8 cellular contexts compared by ENCODE assay signal in genomic region chr4:48340905-48341775, GRCh38. TPM values are rescaled to one million over a fixed set of nuclear protein-coding genes. Genes with fewer than 3 reads are reported as not detected.
DNase-seq lines count a peak whose midpoint lies in the region; ATAC-seq lines count a peak whose summit lies in the region.

SLAIN2 (plus strand) TSS chr4:48341529; CDS start chr4:48341740, 211 bp downstream.

- peaks cover 53% of the 10 kb centered on the region for H3K4me1 Mint-ChIP-seq in activated CD4-positive, alpha-beta T cell treated with anti-CD3 and anti-CD28 coated beads, Interleukin-2, amount 10 ng/mL, durations not matched to agents 7 days and 5 days

- peak; percentile 73 to 98 (median 96) for DNase-seq in C1 segment of cervical spinal cord (lab: John Stamatoyannopoulos, UW)
- peak; percentile 92 for DNase-seq in NCI-H526 treated with DMSO at 0.1 percent for 48 hours (lab: John Stamatoyannopoulos, UW)
- DNase-seq in activated CD4-positive, alpha-beta T cell treated with anti-CD3 and anti-CD28 coated beads, Interleukin-2, amount 10 ng/mL, durations not matched to agents 7 days and 5 days = peak; percentile 95
- peak; percentile 95 for DNase-seq in cortex of kidney (lab: John Stamatoyannopoulos, UW)
- peak; percentile 99 for DNase-seq in left kidney (ENCODE audit: low read depth, low spot score)
- DNase-seq in stimulated activated CD4-positive, alpha-beta T cell treated with anti-CD3 and anti-CD28 coated beads, Interleukin-2, amount 100 ng/mL, for 24 hours = peak; percentile 99

- POLR2A ChIA-PET in activated CD4-positive, alpha-beta T cell treated with anti-CD3 and anti-CD28 coated beads, Interleukin-2, amount 10 ng/mL, durations not matched to agents 7 days and 5 days (lab: Charles Lee) = no interaction called here

- H3K9me3 Mint-ChIP-seq in activated CD4-positive, alpha-beta T cell treated with anti-CD3 and anti-CD28 coated beads, Interleukin-2, amount 10 ng/mL, durations not matched to agents 7 days and 5 days = no peaks in the 10 kb centered on the region

- ATAC-seq in GM19324 (IDR thresholded peaks at IDR 0.05; ENCODE audit: low FRiP score, unreplicated experiment) (peak; percentile 92), HG03469 (IDR thresholded peaks at IDR 0.05; ENCODE audit: unreplicated experiment) (peak; percentile 69)

- peak within 1 kb of the TSS; percentile 96 for H3K27ac Mint-ChIP-seq in activated CD4-positive, alpha-beta T cell treated with anti-CD3 and anti-CD28 coated beads, Interleukin-2, amount 10 ng/mL, durations not matched to agents 7 days and 5 days

- CTCF ChIA-PET in activated CD4-positive, alpha-beta T cell treated with anti-CD3 and anti-CD28 coated beads, Interleukin-2, amount 10 ng/mL, durations not matched to agents 7 days and 5 days (lab: Charles Lee) = interaction anchor here (1.0 to 1.4 kb wide), 5 partner anchors 11 to 213 kb away, joined by 3 to 5 read pairs (median 4); no protein-coding TSS in a partner anchor

- no peaks in the 10 kb centered on the region for H3K27me3 Mint-ChIP-seq in activated CD4-positive, alpha-beta T cell treated with anti-CD3 and anti-CD28 coated beads, Interleukin-2, amount 10 ng/mL, durations not matched to agents 7 days and 5 days

- H3K36me3 Mint-ChIP-seq in activated CD4-positive, alpha-beta T cell treated with anti-CD3 and anti-CD28 coated beads, Interleukin-2, amount 10 ng/mL, durations not matched to agents 7 days and 5 days (ENCODE audit: low read depth) = peaks cover 4% of the 10 kb centered on the region

- H3K4me3 Mint-ChIP-seq in activated CD4-positive, alpha-beta T cell treated with anti-CD3 and anti-CD28 coated beads, Interleukin-2, amount 10 ng/mL, durations not matched to agents 7 days and 5 days = peak within 1 kb of the TSS; percentile 98

RNA-seq across cellular contexts. Expression of gene SLAIN2, which starts in this region (rescaled TPM):
- total RNA-seq in activated CD4-positive, alpha-beta T cell treated with anti-CD3 and anti-CD28 coated beads, Interleukin-2, amount 10 ng/mL, durations not matched to agents 7 days and 5 days = 10 to 100 TPM; 58.8 to 96.5 TPM

Comparison
In these comparisons a context has a peak if more than half of its experiments do, and no peak if none do; other contexts are left out.
1. Peak in every context shown above with its lines: DNase-seq and ATAC-seq.